ENCODE assay signal across 21 cellular contexts in the genomic region with DNA sequence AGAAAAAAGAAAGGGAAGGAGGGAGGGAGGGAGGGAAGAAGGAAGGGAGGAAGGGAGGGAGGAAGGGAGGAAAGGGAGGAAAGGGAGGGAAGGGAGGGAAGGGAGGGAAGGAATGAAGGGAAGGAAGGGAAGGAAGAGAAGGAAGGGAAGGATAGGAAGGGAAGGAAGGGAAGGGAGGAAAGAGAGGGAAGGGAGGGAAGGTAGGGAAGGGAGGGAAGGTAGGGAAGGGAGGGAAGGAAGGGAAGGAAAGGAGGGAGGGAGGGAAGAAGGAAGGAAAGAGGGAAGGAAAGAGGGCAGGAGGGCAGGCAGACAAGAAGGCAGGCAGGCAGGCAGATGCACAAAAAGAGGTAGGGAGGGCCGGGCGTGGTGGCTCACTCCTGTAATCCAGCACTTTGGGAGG.
"Had no signal": no experiment of that assay in that cellular context is flagged by ENCODE, and none has a peak within 500 bp of the region (broad histone marks: within the 10 kb centered on the region; RNA-seq: fewer than 3 reads in every experiment).

No MANE protein-coding gene starts in this region.

- FAIRE-seq: endometrium had no signal

- H3K36me3 ChIP-seq: upper lobe of left lung had no signal

- H3K9me3 Mint-ChIP-seq: activated T-helper 17 cell treated with anti-CD3 and anti-CD28 coated beads, Interleukin-2, amount 50 U/mL, for 72 hours; central memory CD8-positive, alpha-beta T cell had no signal

- H3K27me3 ChIP-seq: brain microvascular endothelial cell, upper lobe of left lung had no signal

- H3K4me3 ChIP-seq: coronary artery, upper lobe of left lung had no signal

- ATAC-seq: activated T-helper 17 cell treated with anti-CD3 and anti-CD28 coated beads, Interleukin-2, amount 50 U/mL, for 72 hours; esophagus mucosa; left cardiac atrium; naive thymus-derived CD8-positive, alpha-beta T cell; SK-N-SH treated with all-trans-retinoic acid at 6 μM for 48 hours; T-cell; WTC11 had no signal

- DNase-seq: activated CD4-positive, alpha-beta memory T cell treated with anti-CD3 and anti-CD28 coated beads for 36 hours; activated CD4-positive, alpha-beta T cell treated with anti-CD3 and anti-CD28 coated beads for 4 hours; activated naive CD4-positive, alpha-beta T cell treated with Interleukin-2 at 50 U/mL for 16 hours; activated naive CD8-positive, alpha-beta T cell treated with anti-CD3 and anti-CD28 coated beads, Interleukin-2, amount 10 ng/mL, durations not matched to agents 7 days and 5 days; activated T-cell treated with anti-CD3 and anti-CD28 coated beads for 4 hours; brain microvascular endothelial cell; left cardiac atrium; naive thymus-derived CD8-positive, alpha-beta T cell; stimulated activated CD4-positive, alpha-beta T cell treated with anti-CD3 and anti-CD28 coated beads, Interleukin-12 subunit alpha, Interleukin-12 subunit beta, amount 100 ng/mL, for 4 hours; stimulated activated CD4-positive, alpha-beta T cell treated with anti-CD3 and anti-CD28 coated beads, Interleukin-1b, Interleukin-23, amount 100 ng/mL, for 48 hours; stimulated activated CD8-positive, alpha-beta memory T cell treated with anti-CD3 and anti-CD28 coated beads, Interleukin-4, amount 100 ng/mL, for 48 hours; stimulated activated naive CD4-positive, alpha-beta T cell; T-cell; upper lobe of left lung had no signal

- H3K27me3 Mint-ChIP-seq: activated CD4-positive, alpha-beta memory T cell treated with anti-CD3 and anti-CD28 coated beads for 36 hours; activated naive CD8-positive, alpha-beta T cell treated with anti-CD3 and anti-CD28 coated beads, Interleukin-2, amount 10 ng/mL, durations not matched to agents 7 days and 5 days; activated T-helper 17 cell treated with anti-CD3 and anti-CD28 coated beads, Interleukin-2, amount 50 U/mL, for 72 hours; central memory CD8-positive, alpha-beta T cell; naive thymus-derived CD8-positive, alpha-beta T cell; T-cell had no signal

- H3K4me3 Mint-ChIP-seq: activated CD4-positive, alpha-beta memory T cell treated with anti-CD3 and anti-CD28 coated beads for 36 hours; activated naive CD8-positive, alpha-beta T cell treated with anti-CD3 and anti-CD28 coated beads, Interleukin-2, amount 10 ng/mL, durations not matched to agents 7 days and 5 days; activated T-helper 17 cell treated with anti-CD3 and anti-CD28 coated beads, Interleukin-2, amount 50 U/mL, for 72 hours; central memory CD8-positive, alpha-beta T cell; naive thymus-derived CD8-positive, alpha-beta T cell; T-cell; WTC11 had no signal

- H3K27ac Mint-ChIP-seq: activated naive CD8-positive, alpha-beta T cell treated with anti-CD3 and anti-CD28 coated beads, Interleukin-2, amount 10 ng/mL, durations not matched to agents 7 days and 5 days; T-cell; WTC11 had no signal
